In genomic region chr2:64212346-64212745, GRCh38 we compare ENCODE assay signal across 1 cellular context.
TF ChIP-seq lines count a peak whose summit lies in the region.

No MANE protein-coding gene starts in this region.

TF ChIP-seq in HepG2, 621 proteins besides CTCF, POLR2A, EP300 and RAD21 (continued from another document):
- no peak for TF ChIP-seq ZNF598 (CRISPR knock-in tag; IDR thresholded peaks at IDR 0.05; ENCODE audit: borderline replicate concordance)
- no peak for TF ChIP-seq ZNF687 (CRISPR knock-in tag; IDR thresholded peaks at IDR 0.05)
- TF ChIP-seq KLF11 (CRISPR knock-in tag; IDR thresholded peaks at IDR 0.05) = no peak
